20 cellular contexts compared by ENCODE assay signal in genomic region chr7:11699666-11700065, GRCh38.
"Had no signal": no experiment of that assay in that cellular context is flagged by ENCODE, and none has a peak within 500 bp of the region (broad histone marks: within the 10 kb centered on the region; RNA-seq: fewer than 3 reads in every experiment).

No MANE protein-coding gene starts in this region.

- H3K36me3 Mint-ChIP-seq: immature natural killer cell, memory B cell, mesothelial cell of epicardium, natural killer cell, neural progenitor cell had no signal

- H3K27ac ChIP-seq: left ventricle myocardium inferior, lower lobe of right lung, neural progenitor cell, ovary, tibial artery, upper lobe of left lung, uterus had no signal

- H3K4me1 Mint-ChIP-seq: immature natural killer cell, memory B cell, natural killer cell had no signal

- H3K4me1 ChIP-seq: tibial artery, uterus had no signal

- H3K9me3 Mint-ChIP-seq: memory B cell, mesothelial cell of epicardium, neural progenitor cell had no signal

- DNase-seq: effector memory CD4-positive, alpha-beta T cell; heart right ventricle; hypothalamus; immature natural killer cell; left ventricle myocardium inferior; lower lobe of right lung; natural killer cell; nucleus accumbens; ovary; right cardiac atrium; small intestine; stimulated activated CD4-positive, alpha-beta T cell treated with anti-CD3 and anti-CD28 coated beads, Interleukin-12 subunit alpha, Interleukin-12 subunit beta, amount 100 ng/mL, for 4 hours; stimulated activated naive CD8-positive, alpha-beta T cell treated with anti-CD3 and anti-CD28 coated beads, Interleukin-15, Interleukin-2, amounts not matched to agents 100 U/mL and 50 U/mL, for 24 hours; tibial artery; upper lobe of left lung; uterus had no signal

- H3K4me3 ChIP-seq: lower lobe of right lung, neural progenitor cell, ovary, tibial artery, upper lobe of left lung, uterus had no signal

- H3K27ac Mint-ChIP-seq: immature natural killer cell, memory B cell, mesothelial cell of epicardium, natural killer cell, neural progenitor cell had no signal

- H3K27me3 ChIP-seq: heart right ventricle, neural progenitor cell, ovary, tibial artery, upper lobe of left lung, uterus had no signal

- H3K4me3 Mint-ChIP-seq: immature natural killer cell, memory B cell, mesothelial cell of epicardium, natural killer cell, neural progenitor cell had no signal

- ATAC-seq: esophagus mucosa; heart right ventricle; lower lobe of right lung; natural killer cell; right cardiac atrium; stimulated activated naive CD8-positive, alpha-beta T cell treated with anti-CD3 and anti-CD28 coated beads, Interleukin-15, Interleukin-2, amounts not matched to agents 100 U/mL and 50 U/mL, for 24 hours had no signal

- H3K36me3 ChIP-seq: heart right ventricle, left ventricle myocardium inferior, lower lobe of right lung, neural progenitor cell, ovary, tibial artery, upper lobe of left lung, uterus had no signal

- H3K9me3 ChIP-seq: heart right ventricle, left ventricle myocardium inferior, lower lobe of right lung, ovary, tibial artery, upper lobe of left lung, uterus had no signal
